3 cellular contexts compared by ENCODE assay signal in genomic region chr3:20130122-20130521, GRCh38.
TF ChIP-seq lines count a peak whose summit lies in the region.

No MANE protein-coding gene starts in this region.

TF ChIP-seq in HCT116, 20 proteins besides CTCF, POLR2A, EP300 and RAD21 (continues in another document):
- TF ChIP-seq EZH2 (IDR thresholded peaks at IDR 0.05) (no peak), TCF7L2 (IDR thresholded peaks at IDR 0.05; ENCODE audit: borderline replicate concordance, extremely low read depth, insufficient read depth, insufficient read length) (no peak), EGR1 (IDR thresholded peaks at IDR 0.05; ENCODE audit: low read depth) (no peak), SP1 (IDR thresholded peaks at IDR 0.05; ENCODE audit: low read depth) (no peak), JUND (IDR thresholded peaks at IDR 0.05) (no peak), EZH2phosphoT487 (IDR thresholded peaks at IDR 0.05; ENCODE audit: borderline replicate concordance) (no peak), YY1 (IDR thresholded peaks at IDR 0.05; ENCODE audit: extremely low read depth, insufficient replicate concordance, low read depth, low read length) (no peak), SIN3A (IDR thresholded peaks at IDR 0.05; ENCODE audit: low read depth) (no peak), SRF (IDR thresholded peaks at IDR 0.05; ENCODE audit: low read depth) (no peak), ELF1 (IDR thresholded peaks at IDR 0.05; ENCODE audit: borderline replicate concordance, low read depth) (no peak), ZNF274 (IDR thresholded peaks at IDR 0.05; ENCODE audit: low read depth, low read length) (no peak), ATF3 (IDR thresholded peaks at IDR 0.05) (no peak), MAX (IDR thresholded peaks at IDR 0.05) (no peak), POLR2AphosphoS5 (IDR thresholded peaks at IDR 0.05; ENCODE audit: low read depth, low read length) (no peak), REST (IDR thresholded peaks at IDR 0.05; ENCODE audit: low read depth) (no peak), ZFX (IDR thresholded peaks at IDR 0.05) (no peak), CEBPB (IDR thresholded peaks at IDR 0.05; ENCODE audit: low read depth) (no peak)

TF ChIP-seq in H1, 55 proteins besides CTCF, POLR2A, EP300 and RAD21 (continues in another document):
- TF ChIP-seq HDAC2 (IDR thresholded peaks at IDR 0.05; ENCODE audit: borderline replicate concordance in 1 of 2, low read depth in 2 of 2, low read length in 2 of 2) (no peak), SP2 (IDR thresholded peaks at IDR 0.05; ENCODE audit: low read length) (no peak), CHD7 (IDR thresholded peaks at IDR 0.05; ENCODE audit: insufficient replicate concordance, low read length) (no peak), SP1 (IDR thresholded peaks at IDR 0.05; ENCODE audit: low read depth, low read length) (no peak), SAP30 (IDR thresholded peaks at IDR 0.05; ENCODE audit: insufficient read depth, insufficient replicate concordance, low read length) (no peak), RFX5 (IDR thresholded peaks at IDR 0.05; ENCODE audit: borderline replicate concordance, low read depth, low read length) (no peak), SRF (IDR thresholded peaks at IDR 0.05; ENCODE audit: low read depth, low read length) (no peak), TEAD4 (IDR thresholded peaks at IDR 0.05; ENCODE audit: low read depth, low read length) (no peak), SIN3A (conservative IDR thresholded peaks at IDR 0.05 in 1 of 2, IDR thresholded peaks at IDR 0.05 in 1 of 2; ENCODE audit: low read depth in 1 of 2, low read length in 2 of 2) (no peak), ATF2 (IDR thresholded peaks at IDR 0.05; ENCODE audit: low read length) (no peak), CHD1 (IDR thresholded peaks at IDR 0.05; ENCODE audit: low read depth, low read length) (no peak)

TF ChIP-seq in WTC11, 78 proteins besides CTCF, POLR2A, EP300 and RAD21:
- TF ChIP-seq AFF4 (CRISPR knock-in tag; IDR thresholded peaks at IDR 0.05; ENCODE audit: borderline replicate concordance) (no peak), RELA (CRISPR knock-in tag; IDR thresholded peaks at IDR 0.05; ENCODE audit: borderline replicate concordance) (no peak), ZNF121 (CRISPR knock-in tag; IDR thresholded peaks at IDR 0.05) (no peak), CREM (CRISPR knock-in tag; IDR thresholded peaks at IDR 0.05) (no peak), ZSCAN18 (CRISPR knock-in tag; IDR thresholded peaks at IDR 0.05) (no peak), HMGA2 (CRISPR knock-in tag; IDR thresholded peaks at IDR 0.05) (no peak), AR (CRISPR knock-in tag; IDR thresholded peaks at IDR 0.05) (no peak)
TF ChIP-seq in WTC11: peak in this region for 0.
